Comparison of ENCODE assay signal across 8 cellular contexts in genomic region chr2:18178736-18179349, GRCh38.
DNase-seq lines count a peak whose midpoint lies in the region; ATAC-seq and TF ChIP-seq lines count a peak whose summit lies in the region.

No MANE protein-coding gene starts in this region.

- TF ChIP-seq EP300 in sigmoid colon (IDR thresholded peaks at IDR 0.05): no peak

- H3K4me3 Mint-ChIP-seq in Caco-2 (ENCODE audit: unreplicated experiment): no peak overlapping the region
- H3K4me3 Mint-ChIP-seq in activated CD4-positive, alpha-beta T cell treated with anti-CD3 and anti-CD28 coated beads, Interleukin-2, amount 10 ng/mL, durations not matched to agents 7 days and 5 days: no peak overlapping the region

- peaks cover 2% of the 10 kb centered on the region for H3K27me3 Mint-ChIP-seq in Caco-2 (ENCODE audit: insufficient read depth, unreplicated experiment)
- peaks cover 2% of the 10 kb centered on the region for H3K27me3 Mint-ChIP-seq in activated CD4-positive, alpha-beta T cell treated with anti-CD3 and anti-CD28 coated beads, Interleukin-2, amount 10 ng/mL, durations not matched to agents 7 days and 5 days

- POLR2A ChIA-PET in Caco-2 (lab: Charles Lee): no interaction called here
- POLR2A ChIA-PET in activated CD4-positive, alpha-beta T cell treated with anti-CD3 and anti-CD28 coated beads, Interleukin-2, amount 10 ng/mL, durations not matched to agents 7 days and 5 days (lab: Charles Lee): no interaction called here

- 9 to 16% methylated on average over 1 of the region's 1 CpG for WGBS in sigmoid colon, 2 donors

- H3K4me1 ChIP-seq in Caco-2 (no peaks in the 10 kb centered on the region), sigmoid colon (no peaks in the 10 kb centered on the region)

- CTCF ChIA-PET in Caco-2 (lab: Charles Lee): no interaction called here
- CTCF ChIA-PET in activated CD4-positive, alpha-beta T cell treated with anti-CD3 and anti-CD28 coated beads, Interleukin-2, amount 10 ng/mL, durations not matched to agents 7 days and 5 days (lab: Charles Lee): no interaction called here

- DNase-seq in Caco-2: peak in 1 of 2 experiments; percentile 59
- DNase-seq in NCI-H2107 treated with DMSO at 0.1 percent for 48 hours (lab: John Stamatoyannopoulos, UW; ENCODE audit: unreplicated experiment): peak; percentile 6
- DNase-seq in activated CD4-positive, alpha-beta T cell treated with anti-CD3 and anti-CD28 coated beads, Interleukin-2, amount 10 ng/mL, durations not matched to agents 7 days and 5 days: peak; percentile 56
- DNase-seq in glomerular visceral epithelial cell (ENCODE audit: extremely low spot score): peak; percentile 67
- DNase-seq in sigmoid colon: no peak
- no peak for DNase-seq in GOT3 (lab: John Stamatoyannopoulos, UW)

- BruUV-seq in Caco-2 (replicated peaks; lab: Mats Ljungman, UMichigan): no TSS peak

- intact Hi-C loops in Caco-2 (cut with micrococcal nuclease; ENCODE audit: unreplicated experiment): loop anchor here (1.0 to 10.0 kb wide), 4 partner anchors 31 to 454 kb away; no protein-coding TSS in a partner anchor
- intact Hi-C loops in sigmoid colon (cut with DNase I): loop anchor here (1.0 to 10.0 kb wide), 2 partner anchors 196 to 328 kb away; no protein-coding TSS in a partner anchor

- H3K9me3 Mint-ChIP-seq in Caco-2 (ENCODE audit: unreplicated experiment): no peaks in the 10 kb centered on the region
- H3K9me3 Mint-ChIP-seq in activated CD4-positive, alpha-beta T cell treated with anti-CD3 and anti-CD28 coated beads, Interleukin-2, amount 10 ng/mL, durations not matched to agents 7 days and 5 days: no peaks in the 10 kb centered on the region

- no peak overlapping the region for H3K27ac Mint-ChIP-seq in Caco-2 (ENCODE audit: unreplicated experiment)
- no peak overlapping the region for H3K27ac Mint-ChIP-seq in activated CD4-positive, alpha-beta T cell treated with anti-CD3 and anti-CD28 coated beads, Interleukin-2, amount 10 ng/mL, durations not matched to agents 7 days and 5 days

- TF ChIP-seq CTCF in Caco-2 (IDR thresholded peaks at IDR 0.05; ENCODE audit: insufficient read depth in 1 of 2, low read depth in 1 of 2, low read length in 1 of 2, severe bottlenecking in 1 of 2, unreplicated experiment in 1 of 2): peak; percentile 76 to 80
- peak; percentile 22 to 79 (median 50) for TF ChIP-seq CTCF in sigmoid colon (IDR thresholded peaks at IDR 0.05)

- H3K4me3 ChIP-seq in Caco-2 (ENCODE audit: low read depth, low read length) (no peak overlapping the region), sigmoid colon (no peak overlapping the region)

- no peaks in the 10 kb centered on the region for H3K36me3 Mint-ChIP-seq in Caco-2 (ENCODE audit: insufficient read depth, unreplicated experiment)
- H3K36me3 Mint-ChIP-seq in activated CD4-positive, alpha-beta T cell treated with anti-CD3 and anti-CD28 coated beads, Interleukin-2, amount 10 ng/mL, durations not matched to agents 7 days and 5 days (ENCODE audit: low read depth): no peaks in the 10 kb centered on the region

- ATAC-seq in GM18861 (IDR thresholded peaks at IDR 0.05; ENCODE audit: unreplicated experiment) (peak; percentile 90), HG03045 (IDR thresholded peaks at IDR 0.05; ENCODE audit: unreplicated experiment) (peak; percentile 80)

- H3K4me1 Mint-ChIP-seq in Caco-2 (ENCODE audit: low read depth, unreplicated experiment): peaks cover 14% of the 10 kb centered on the region
- no peaks in the 10 kb centered on the region for H3K4me1 Mint-ChIP-seq in activated CD4-positive, alpha-beta T cell treated with anti-CD3 and anti-CD28 coated beads, Interleukin-2, amount 10 ng/mL, durations not matched to agents 7 days and 5 days

- H3K36me3 ChIP-seq in Caco-2 (ENCODE audit: control insufficient read depth, insufficient read depth, low read length): no peaks in the 10 kb centered on the region
- H3K36me3 ChIP-seq in sigmoid colon: no peaks in the 10 kb centered on the region

- H3K9me3 ChIP-seq in Caco-2: no peaks in the 10 kb centered on the region
- no peaks in the 10 kb centered on the region for H3K9me3 ChIP-seq in sigmoid colon

- no peak overlapping the region for H3K27ac ChIP-seq in sigmoid colon

- no peak for TF ChIP-seq POLR2A in sigmoid colon (IDR thresholded peaks at IDR 0.05)

- H3K27me3 ChIP-seq in Caco-2 (replicated peaks; ENCODE audit: control insufficient read depth, insufficient read depth, low read length) (no peaks in the 10 kb centered on the region), sigmoid colon (peaks cover 0 to 5% (median 0%) of the 10 kb centered on the region in 3 donors)

Comparison
In these comparisons a context has a peak if more than half of its experiments do, and no peak if none do; other contexts are left out.
1. DNase-seq: peak in NCI-H2107 treated with DMSO at 0.1 percent for 48 hours (single experiment), activated CD4-positive, alpha-beta T cell treated with anti-CD3 and anti-CD28 coated beads, Interleukin-2, amount 10 ng/mL, durations not matched to agents 7 days and 5 days (single experiment) and glomerular visceral epithelial cell (single experiment); none in sigmoid colon (single experiment) and GOT3 (single experiment).